15 cellular contexts compared by ENCODE assay signal in the genomic region with DNA sequence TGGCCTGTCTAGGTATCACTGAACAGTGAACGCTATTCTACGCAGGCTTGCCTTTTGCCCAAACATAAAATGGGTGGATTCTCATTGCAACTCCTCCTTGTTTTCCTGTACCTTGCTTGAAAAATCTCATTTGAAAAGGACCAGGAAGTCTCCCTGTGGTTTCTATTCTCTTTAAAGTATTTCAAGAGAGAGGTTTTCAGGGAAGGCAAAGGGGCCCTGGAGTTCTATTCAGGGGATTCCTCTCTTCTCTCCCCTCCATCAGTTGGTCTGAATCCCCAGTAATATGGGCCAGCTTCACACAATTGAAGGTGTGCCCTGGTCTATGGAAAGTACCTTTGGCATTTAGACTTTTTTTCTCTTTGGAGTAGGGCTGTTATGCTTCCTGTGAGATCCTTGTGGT.
DNase-seq lines count a peak whose midpoint lies in the region; ATAC-seq and TF ChIP-seq lines count a peak whose summit lies in the region.
"Had no signal": no experiment of that assay in that cellular context is flagged by ENCODE, and none has a peak within 500 bp of the region (broad histone marks: within the 10 kb centered on the region; RNA-seq: fewer than 3 reads in every experiment).

No MANE protein-coding gene starts in this region.

- H3K9me3 Mint-ChIP-seq in GM23338 = no peaks in the 10 kb centered on the region

- H3K27me3 Mint-ChIP-seq in GM23338 (ENCODE audit: insufficient read depth, low read depth, poor library complexity) = peaks cover 7% of the 10 kb centered on the region
- H3K27me3 Mint-ChIP-seq: CD8-positive, alpha-beta memory T cell had no signal

- no peaks in the 10 kb centered on the region for H3K27me3 ChIP-seq in GM23338 (ENCODE audit: insufficient read depth)
- H3K27me3 ChIP-seq in NT2/D1 (ENCODE audit: insufficient read depth, insufficient read length) = no peaks in the 10 kb centered on the region
- H3K27me3 ChIP-seq: BLaER1 had no signal

- H4K20me1 ChIP-seq in GM23338 (replicated peaks; ENCODE audit: insufficient read depth) = no peaks in the 10 kb centered on the region
- H4K20me1 ChIP-seq: BLaER1 had no signal

- H3K79me2 ChIP-seq in GM23338 (replicated peaks; ENCODE audit: insufficient read depth) = no peaks in the 10 kb centered on the region

- H3K36me3 Mint-ChIP-seq in GM23338 (ENCODE audit: low read depth) = no peaks in the 10 kb centered on the region; the same call in 2 of the 3 replicates
- H3K36me3 Mint-ChIP-seq: CD8-positive, alpha-beta memory T cell had no signal

- no peaks in the 10 kb centered on the region for H3F3A ChIP-seq in GM23338 (replicated peaks; ENCODE audit: low read depth)

- H2AFZ ChIP-seq in GM23338 = no peak overlapping the region

- H3K27ac Mint-ChIP-seq in GM23338 = peak overlapping the region; percentile 74
- H3K27ac Mint-ChIP-seq: CD8-positive, alpha-beta memory T cell had no signal

- no peaks in the 10 kb centered on the region for H3K36me3 ChIP-seq in GM23338 (ENCODE audit: insufficient read depth)
- H3K36me3 ChIP-seq in NT2/D1 (ENCODE audit: insufficient read depth, insufficient read length, low read length) = no peaks in the 10 kb centered on the region
- H3K36me3 ChIP-seq: BLaER1, HAP-1 had no signal

- ATAC-seq in GM23338 (peak; percentile 93), GM19023 (IDR thresholded peaks at IDR 0.05; ENCODE audit: unreplicated experiment) (no peak), HG03469 (IDR thresholded peaks at IDR 0.05; ENCODE audit: unreplicated experiment) (no peak), HG03025 (IDR thresholded peaks at IDR 0.05; ENCODE audit: low FRiP score, unreplicated experiment) (no peak)

- DNase-seq in GM23338 (ENCODE audit: low spot score) (peak; percentile 67), NT2/D1 (ENCODE audit: low read depth, low spot score) (peak; percentile 63), iPS DF 19.7 (ENCODE audit: low read depth, low spot score) (peak; percentile 52), iPS-NIHi7 (ENCODE audit: extremely low spot score) (peak; percentile 39)
- DNase-seq: AML-193; Caco-2; CD8-positive, alpha-beta memory T cell; DND-41; GDM1 had no signal

- H3K4me1 ChIP-seq in GM23338 (ENCODE audit: insufficient read depth) (peaks cover 49% of the 10 kb centered on the region), NT2/D1 (ENCODE audit: insufficient read depth, insufficient read length) (peaks cover 2% of the 10 kb centered on the region)
- H3K4me1 ChIP-seq: BLaER1, Caco-2, HAP-1 had no signal

- H3K9me2 ChIP-seq in GM23338 (ENCODE audit: insufficient read depth) = no peaks in the 10 kb centered on the region

- no peaks in the 10 kb centered on the region for H3K9me3 ChIP-seq in NT2/D1 (ENCODE audit: insufficient read depth, low read length)
- H3K9me3 ChIP-seq: BLaER1, Caco-2, HAP-1 had no signal

- H3K9ac ChIP-seq in NT2/D1 (ENCODE audit: insufficient read length, low read depth) = no peak overlapping the region
- H3K9ac ChIP-seq: BLaER1 had no signal

- no peak overlapping the region for H3K4me3 Mint-ChIP-seq in GM23338
- H3K4me3 Mint-ChIP-seq: CD8-positive, alpha-beta memory T cell had no signal

- peak overlapping the region; percentile 19; the same call in 1 of the 2 replicates for H3K4me2 ChIP-seq in GM23338
- H3K4me2 ChIP-seq: BLaER1 had no signal

- peaks cover 45% of the 10 kb centered on the region for H3K4me1 Mint-ChIP-seq in GM23338
- H3K4me1 Mint-ChIP-seq: CD8-positive, alpha-beta memory T cell had no signal

- H3K4me3 ChIP-seq in GM23338 = no peak overlapping the region
- no peak overlapping the region for H3K4me3 ChIP-seq in NT2/D1 (ENCODE audit: insufficient read length, low read depth)
- H3K4me3 ChIP-seq: BLaER1, HAP-1 had no signal

- H3K27ac ChIP-seq in GM23338 (ENCODE audit: low read depth) = peak overlapping the region; percentile 69
- H3K27ac ChIP-seq: 22Rv1, BLaER1 had no signal

- TF ChIP-seq CTCF in GM23338 (conservative IDR thresholded peaks at IDR 0.05; ENCODE audit: low read depth in 2 of 2) = no peak

TF ChIP-seq in GM23338, 12 proteins besides CTCF, POLR2A, EP300 and RAD21 (continues in another document):
- TF ChIP-seq, protein P1, sequence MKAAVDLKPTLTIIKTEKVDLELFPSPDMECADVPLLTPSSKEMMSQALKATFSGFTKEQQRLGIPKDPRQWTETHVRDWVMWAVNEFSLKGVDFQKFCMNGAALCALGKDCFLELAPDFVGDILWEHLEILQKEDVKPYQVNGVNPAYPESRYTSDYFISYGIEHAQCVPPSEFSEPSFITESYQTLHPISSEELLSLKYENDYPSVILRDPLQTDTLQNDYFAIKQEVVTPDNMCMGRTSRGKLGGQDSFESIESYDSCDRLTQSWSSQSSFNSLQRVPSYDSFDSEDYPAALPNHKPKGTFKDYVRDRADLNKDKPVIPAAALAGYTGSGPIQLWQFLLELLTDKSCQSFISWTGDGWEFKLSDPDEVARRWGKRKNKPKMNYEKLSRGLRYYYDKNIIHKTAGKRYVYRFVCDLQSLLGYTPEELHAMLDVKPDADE (IDR thresholded peaks at IDR 0.05) = no peak; the same call in 1 of the 2 replicates
- TF ChIP-seq POLR2AphosphoS5 (IDR thresholded peaks at IDR 0.05; ENCODE audit: low read depth) (no peak), ZNF331 (CRISPR knock-in tag; IDR thresholded peaks at IDR 0.05; ENCODE audit: low read depth) (no peak), EZH2phosphoT487 (IDR thresholded peaks at IDR 0.05; ENCODE audit: unreplicated experiment) (no peak), CREB1 (CRISPR knock-in tag; IDR thresholded peaks at IDR 0.05; ENCODE audit: low read depth) (no peak)
- TF ChIP-seq, protein P2, sequence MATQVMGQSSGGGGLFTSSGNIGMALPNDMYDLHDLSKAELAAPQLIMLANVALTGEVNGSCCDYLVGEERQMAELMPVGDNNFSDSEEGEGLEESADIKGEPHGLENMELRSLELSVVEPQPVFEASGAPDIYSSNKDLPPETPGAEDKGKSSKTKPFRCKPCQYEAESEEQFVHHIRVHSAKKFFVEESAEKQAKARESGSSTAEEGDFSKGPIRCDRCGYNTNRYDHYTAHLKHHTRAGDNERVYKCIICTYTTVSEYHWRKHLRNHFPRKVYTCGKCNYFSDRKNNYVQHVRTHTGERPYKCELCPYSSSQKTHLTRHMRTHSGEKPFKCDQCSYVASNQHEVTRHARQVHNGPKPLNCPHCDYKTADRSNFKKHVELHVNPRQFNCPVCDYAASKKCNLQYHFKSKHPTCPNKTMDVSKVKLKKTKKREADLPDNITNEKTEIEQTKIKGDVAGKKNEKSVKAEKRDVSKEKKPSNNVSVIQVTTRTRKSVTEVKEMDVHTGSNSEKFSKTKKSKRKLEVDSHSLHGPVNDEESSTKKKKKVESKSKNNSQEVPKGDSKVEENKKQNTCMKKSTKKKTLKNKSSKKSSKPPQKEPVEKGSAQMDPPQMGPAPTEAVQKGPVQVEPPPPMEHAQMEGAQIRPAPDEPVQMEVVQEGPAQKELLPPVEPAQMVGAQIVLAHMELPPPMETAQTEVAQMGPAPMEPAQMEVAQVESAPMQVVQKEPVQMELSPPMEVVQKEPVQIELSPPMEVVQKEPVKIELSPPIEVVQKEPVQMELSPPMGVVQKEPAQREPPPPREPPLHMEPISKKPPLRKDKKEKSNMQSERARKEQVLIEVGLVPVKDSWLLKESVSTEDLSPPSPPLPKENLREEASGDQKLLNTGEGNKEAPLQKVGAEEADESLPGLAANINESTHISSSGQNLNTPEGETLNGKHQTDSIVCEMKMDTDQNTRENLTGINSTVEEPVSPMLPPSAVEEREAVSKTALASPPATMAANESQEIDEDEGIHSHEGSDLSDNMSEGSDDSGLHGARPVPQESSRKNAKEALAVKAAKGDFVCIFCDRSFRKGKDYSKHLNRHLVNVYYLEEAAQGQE (IDR thresholded peaks at IDR 0.05; ENCODE audit: unreplicated experiment) = no peak
